In genomic region chr3:132253262-132253878, GRCh38 we compare ENCODE assay signal across 8 cellular contexts.
DNase-seq lines count a peak whose midpoint lies in the region; ATAC-seq and TF ChIP-seq lines count a peak whose summit lies in the region.

No MANE protein-coding gene starts in this region.

- DNase-seq in AG08396 (ENCODE audit: low spot score) (peak; percentile 50), GM10248 (ENCODE audit: extremely low spot score) (peak; percentile 59), SIG-M5 treated with dmso at 0.1 percent for 504 hours (lab: John Stamatoyannopoulos, UW; ENCODE audit: unreplicated experiment) (peak; percentile 81), fibroblast of mammary gland (ENCODE audit: low read depth) (peak; percentile 81), osteocyte (ENCODE audit: extremely low spot score, unreplicated experiment) (no peak)

- no peak overlapping the region for H3K4me3 ChIP-seq in fibroblast of mammary gland (ENCODE audit: control insufficient read depth, low read depth, low read length)

- POLR2A ChIA-PET in GM10248 (lab: Yijun Ruan, JAX), result no interaction called here

- no peak overlapping the region for H3K27ac Mint-ChIP-seq in osteocyte (ENCODE audit: unreplicated experiment)

- ATAC-seq in HG02970 (IDR thresholded peaks at IDR 0.05; ENCODE audit: low FRiP score, unreplicated experiment) (no peak), HG02973 (IDR thresholded peaks at IDR 0.05; ENCODE audit: unreplicated experiment) (no peak)

- TF ChIP-seq RAD21 in Ishikawa (IDR thresholded peaks at IDR 0.05; ENCODE audit: low read depth), result peak; percentile 72

- H3K4me1 Mint-ChIP-seq in osteocyte (ENCODE audit: unreplicated experiment), result no peaks in the 10 kb centered on the region

- CTCF ChIA-PET in GM10248 (lab: Yijun Ruan, JAX), result interaction anchor here (1.0 to 7.0 kb wide), 2 partner anchors 90 to 93 kb away, joined by 5 to 60 read pairs; no protein-coding TSS in a partner anchor

- H3K36me3 Mint-ChIP-seq in osteocyte (ENCODE audit: unreplicated experiment), result no peaks in the 10 kb centered on the region

- H3K4me3 Mint-ChIP-seq in osteocyte (ENCODE audit: unreplicated experiment), result no peak overlapping the region

- no peak for TF ChIP-seq EP300 in Ishikawa (IDR thresholded peaks at IDR 0.05; ENCODE audit: borderline replicate concordance)

- H3K9me3 Mint-ChIP-seq in osteocyte (ENCODE audit: unreplicated experiment), result no peaks in the 10 kb centered on the region

- peaks cover 15% of the 10 kb centered on the region for H3K27me3 Mint-ChIP-seq in osteocyte (ENCODE audit: unreplicated experiment)

- peak; percentile 66 for TF ChIP-seq CTCF in GM10248 (IDR thresholded peaks at IDR 0.05; ENCODE audit: control extremely low read depth, extremely low read depth, low read depth, missing control alignments)
- TF ChIP-seq CTCF in fibroblast of mammary gland (conservative IDR thresholded peaks at IDR 0.05; ENCODE audit: control insufficient read depth, insufficient read depth, low read depth, low read length), result peak; percentile 91
- TF ChIP-seq CTCF in osteocyte (IDR thresholded peaks at IDR 0.05), result peak; percentile 78

TF ChIP-seq in Ishikawa, 13 proteins besides CTCF, POLR2A, EP300 and RAD21:
- TF ChIP-seq REST (IDR thresholded peaks at IDR 0.05; ENCODE audit: low read depth) (no peak), MAX (IDR thresholded peaks at IDR 0.05) (no peak), YY1 (IDR thresholded peaks at IDR 0.05; ENCODE audit: low read depth) (no peak), CEBPB (IDR thresholded peaks at IDR 0.05) (no peak), EGR1 (IDR thresholded peaks at IDR 0.05) (no peak), ZBTB7A (IDR thresholded peaks at IDR 0.05; ENCODE audit: low read depth) (no peak), TEAD4 (IDR thresholded peaks at IDR 0.05) (no peak), TAF1 (IDR thresholded peaks at IDR 0.05; ENCODE audit: low read depth) (no peak), NFIC (IDR thresholded peaks at IDR 0.05) (no peak), CREB1 (IDR thresholded peaks at IDR 0.05; ENCODE audit: low read depth) (no peak), USF1 (IDR thresholded peaks at IDR 0.05) (no peak), TCF12 (IDR thresholded peaks at IDR 0.05; ENCODE audit: low read depth) (no peak)
